In genomic region chr7:30087371-30087770, GRCh38 we compare ENCODE assay signal across 1 cellular context.
TF ChIP-seq lines count a peak whose summit lies in the region.

No MANE protein-coding gene starts in this region.

TF ChIP-seq in K562, 482 proteins besides CTCF, POLR2A, EP300 and RAD21 (continued from another document):
- TF ChIP-seq C11orf30 (IDR thresholded peaks at IDR 0.05; ENCODE audit: low read depth), result 0 out of 2 replicates have a peak, but pooled peaks have one; percentile 10
- TF ChIP-seq SPI1 (IDR thresholded peaks at IDR 0.05; ENCODE audit: borderline replicate concordance, low read depth, low read length), result peak; percentile 10; the same call in 1 of the 2 replicates
- TF ChIP-seq MCM7 (IDR thresholded peaks at IDR 0.05), result no peak
